8 cellular contexts compared by ENCODE assay signal in the genomic region with DNA sequence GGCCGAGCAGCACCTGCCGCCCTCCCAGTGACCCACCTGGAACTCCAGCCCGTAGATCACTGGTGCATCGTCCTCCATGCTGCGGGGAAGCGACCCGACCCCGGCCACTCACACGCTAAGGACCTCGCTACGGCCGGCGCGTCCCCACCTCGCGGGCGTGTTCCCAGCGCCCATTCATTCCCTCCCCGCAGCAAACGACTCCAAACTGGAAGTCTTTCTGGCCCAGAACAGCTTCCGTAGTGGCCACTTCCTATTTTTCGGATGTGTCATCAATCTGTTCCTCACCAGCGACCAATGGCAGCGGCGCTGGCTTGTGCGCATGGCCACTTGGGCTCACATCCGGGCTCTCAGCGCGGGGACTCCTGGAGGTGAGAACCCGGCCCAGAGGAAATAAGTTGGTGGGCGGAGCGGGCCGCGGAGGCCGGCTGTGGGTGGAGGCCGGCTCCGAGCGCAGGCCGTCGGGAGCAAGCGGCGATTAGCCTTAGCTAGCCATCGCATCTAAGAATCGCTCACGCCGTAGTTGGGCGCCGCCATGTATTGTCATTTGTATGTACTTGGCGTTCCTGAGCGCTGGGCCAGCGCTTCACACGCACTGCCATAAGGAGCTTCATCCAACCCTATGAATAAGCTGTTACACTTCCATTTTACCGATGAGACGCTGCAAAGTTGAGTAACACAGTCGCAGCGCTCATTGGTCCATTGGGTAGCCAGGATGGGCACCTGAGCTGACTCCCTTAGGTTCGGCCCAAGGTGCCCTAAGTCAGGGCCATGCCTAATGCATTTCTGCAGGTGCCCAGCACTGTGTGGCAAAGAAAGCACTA. TPM values are rescaled to one million over a fixed set of nuclear protein-coding genes. Genes with fewer than 3 reads are reported as not detected.
DNase-seq lines count a peak whose midpoint lies in the region; ATAC-seq, FAIRE-seq and TF ChIP-seq lines count a peak whose summit lies in the region.

A gene (minus strand): TSS at position 207 of the 821 bp plus-strand sequence. CDS start 129 bp downstream, at position 78.

- no peaks in the 10 kb centered on the region for H4K20me1 ChIP-seq in smooth muscle cell (ENCODE audit: low read depth)

- H3K4me2 ChIP-seq in smooth muscle cell: peak within 1 kb of the TSS; percentile 93

- peaks cover 50% of the 10 kb centered on the region for H3K79me2 ChIP-seq in smooth muscle cell (ENCODE audit: low read depth)

- no peak for FAIRE-seq in bronchial epithelial cell (lab: Jason Lieb, UNC)

- H3K4me3 ChIP-seq in AG04449 (ENCODE audit: low read depth, low read length) (peak within 1 kb of the TSS; percentile 100), WI38 (ENCODE audit: low read depth, low read length) (peak within 1 kb of the TSS; percentile 79), bronchial epithelial cell (ENCODE audit: low read depth, low read length) (peak within 1 kb of the TSS; percentile 100), smooth muscle cell (peak within 1 kb of the TSS; percentile 85)

- TF ChIP-seq CTCF in AG04449 (IDR thresholded peaks at IDR 0.05; ENCODE audit: insufficient read depth, low read length, missing control alignments) (peak; percentile 9), WI38 (IDR thresholded peaks at IDR 0.05; ENCODE audit: low read depth, low read length) (no peak), bronchial epithelial cell (IDR thresholded peaks at IDR 0.05; ENCODE audit: insufficient read depth, low read length, severe bottlenecking) (no peak), smooth muscle cell (IDR thresholded peaks at IDR 0.05; ENCODE audit: borderline replicate concordance, insufficient read depth, poor library complexity, severe bottlenecking) (no peak)

- peaks cover 14% of the 10 kb centered on the region for H3K4me1 ChIP-seq in smooth muscle cell (ENCODE audit: low read depth)

- CTCF ChIA-PET in AG04449 (lab: Yijun Ruan, JAX): interaction anchor here (0.9 to 2.0 kb wide), 2 partner anchors 75 to 198 kb away, joined by 3 to 5 read pairs; no protein-coding TSS in a partner anchor

- no peaks in the 10 kb centered on the region for H3F3A ChIP-seq in smooth muscle cell (ENCODE audit: low read depth)

- peak within 1 kb of the TSS; percentile 68 for H3K9ac ChIP-seq in smooth muscle cell (ENCODE audit: low read depth)

- WGBS in smooth muscle cell (ENCODE audit: low lambda C conversion rate): 4% methylated on average over 57 of the region's 57 CpGs

- H3K27me3 ChIP-seq in bronchial epithelial cell (ENCODE audit: control insufficient read depth, insufficient read depth, low read length) (no peaks in the 10 kb centered on the region), smooth muscle cell (ENCODE audit: low read depth) (no peaks in the 10 kb centered on the region)

- H3K27ac ChIP-seq in smooth muscle cell (ENCODE audit: low read depth): peak within 1 kb of the TSS; percentile 68

- H3K36me3 ChIP-seq in bronchial epithelial cell (ENCODE audit: control insufficient read depth, insufficient read depth, low read length) (peaks cover 2% of the 10 kb centered on the region), smooth muscle cell (ENCODE audit: low read depth) (no peaks in the 10 kb centered on the region)

- ATAC-seq in GM18907 (IDR thresholded peaks at IDR 0.05; ENCODE audit: unreplicated experiment): peak; percentile 88
- ATAC-seq in HG03159 (IDR thresholded peaks at IDR 0.05; ENCODE audit: unreplicated experiment): peak; percentile 79

- no peaks in the 10 kb centered on the region for H3K9me3 ChIP-seq in smooth muscle cell (replicated peaks; ENCODE audit: low read depth)

- peak within 1 kb of the TSS; percentile 94 for H2AFZ ChIP-seq in smooth muscle cell (ENCODE audit: low read depth)

- POLR2A ChIA-PET in AG04449 (lab: Yijun Ruan, JAX): no interaction called here

- DNase-seq in AG04449 (ENCODE audit: low read depth, low spot score): peak; percentile 91
- peak; percentile 97 for DNase-seq in NCI-H2227 treated with DMSO at 0.1 percent for 48 hours (lab: John Stamatoyannopoulos, UW)
- peak; percentile 94 for DNase-seq in bronchial epithelial cell (ENCODE audit: low read depth)
- DNase-seq in iPS-NIHi11 (ENCODE audit: low spot score): peak; percentile 95
- peak; percentile 82 for DNase-seq in smooth muscle cell (lab: John Stamatoyannopoulos, UW; ENCODE audit: unreplicated experiment)

RNA-seq across cellular contexts. Expression of the gene that starts here (rescaled TPM):
- total RNA-seq in bronchial epithelial cell: 41.2 and 44.5 TPM in 2 replicates
- total RNA-seq in smooth muscle cell: 23.1 and 33.8 TPM in 2 replicates
- polyA plus RNA-seq in smooth muscle cell: 18.5 and 25.0 TPM in 2 replicates

Comparison
In these comparisons a context has a peak if more than half of its experiments do, and no peak if none do; other contexts are left out.
1. Peak in every context shown above with its lines: DNase-seq, ATAC-seq, H3K4me3 ChIP-seq and H3K27ac ChIP-seq.